ENCODE assay signal across 13 cellular contexts in genomic region chr12:11838403-11838802, GRCh38.
DNase-seq lines count a peak whose midpoint lies in the region; FAIRE-seq and TF ChIP-seq lines count a peak whose summit lies in the region.
"Had no signal": no experiment of that assay in that cellular context is flagged by ENCODE, and none has a peak within 500 bp of the region (broad histone marks: within the 10 kb centered on the region; RNA-seq: fewer than 3 reads in every experiment).

No MANE protein-coding gene starts in this region.

- peaks cover 14% of the 10 kb centered on the region for H4K20me1 ChIP-seq in smooth muscle cell (ENCODE audit: low read depth)

- no peak for DNase-seq in Calu3
- DNase-seq in ascending aorta (ENCODE audit: low spot score in 2 of 2) = peak in 1 of 2 donors; percentile 69
- no peak for DNase-seq in kidney
- no peak for DNase-seq in smooth muscle cell (lab: John Stamatoyannopoulos, UW; ENCODE audit: unreplicated experiment)
- DNase-seq in type B pancreatic cell (ENCODE audit: extremely low spot score, unreplicated experiment) = no peak
- no peak for DNase-seq in GM19239 (ENCODE audit: insufficient read length, low spot score)
- no peak for DNase-seq in activated naive CD4-positive, alpha-beta T cell (lab: John Stamatoyannopoulos, UW)
- DNase-seq in activated naive CD4-positive, alpha-beta T cell treated with Interleukin-2 at 50 U/mL for 16 hours = no peak
- DNase-seq: activated CD4-positive, alpha-beta T cell treated with anti-CD3 and anti-CD28 coated beads, Interleukin-2, amount 50 U/mL, for 48 hours; CD4-positive, CD25-positive, alpha-beta regulatory T cell; GF-D8; NCI-H2081 had no signal

- H3K9me3 Mint-ChIP-seq in Calu3 (ENCODE audit: low read depth, unreplicated experiment) (peaks cover 2% of the 10 kb centered on the region), type B pancreatic cell (peaks cover 5% of the 10 kb centered on the region)
- H3K9me3 Mint-ChIP-seq: CD4-positive, CD25-positive, alpha-beta regulatory T cell; endodermal cell had no signal

- peaks cover 11 to 26% of the 10 kb centered on the region in 2 donors for H3K36me3 ChIP-seq in ascending aorta
- peaks cover 0 to 2% of the 10 kb centered on the region in 2 donors for H3K36me3 ChIP-seq in kidney (ENCODE audit: control insufficient read depth in 1 of 2, insufficient read depth in 2 of 2, low read length in 2 of 2)
- H3K36me3 ChIP-seq in smooth muscle cell (ENCODE audit: low read depth) = no peaks in the 10 kb centered on the region

- no peak overlapping the region for H3K4me3 ChIP-seq in ascending aorta
- no peak overlapping the region for H3K4me3 ChIP-seq in kidney (ENCODE audit: low read length in 2 of 2)
- H3K4me3 ChIP-seq in smooth muscle cell = no peak overlapping the region

- H3K9ac ChIP-seq in kidney (ENCODE audit: low read length in 2 of 2) (no peak overlapping the region), smooth muscle cell (ENCODE audit: low read depth) (no peak overlapping the region)

- H3F3A ChIP-seq in smooth muscle cell (ENCODE audit: low read depth) = peaks cover 6% of the 10 kb centered on the region

- H3K79me2 ChIP-seq in smooth muscle cell (ENCODE audit: low read depth) = peaks cover 38% of the 10 kb centered on the region

- H3K4me3 Mint-ChIP-seq in Calu3 (ENCODE audit: low read depth, unreplicated experiment) (peak overlapping the region; percentile 41), type B pancreatic cell (no peak overlapping the region)
- H3K4me3 Mint-ChIP-seq: CD4-positive, CD25-positive, alpha-beta regulatory T cell; endodermal cell had no signal

- H3K4me2 ChIP-seq in smooth muscle cell = no peak overlapping the region

- H3K27me3 ChIP-seq in ascending aorta (no peaks in the 10 kb centered on the region), smooth muscle cell (ENCODE audit: low read depth) (no peaks in the 10 kb centered on the region)

- WGBS in smooth muscle cell (ENCODE audit: low lambda C conversion rate) = 100% methylated on average over 2 of the region's 2 CpGs

- FAIRE-seq in kidney (lab: Jason Lieb, UNC) (no peak), GM19239 (lab: Jason Lieb, UNC) (no peak)

- H3K27ac ChIP-seq in ascending aorta = peak overlapping the region; percentile 84 to 90
- peak overlapping the region; percentile 54 to 78 for H3K27ac ChIP-seq in kidney (ENCODE audit: low read depth in 2 of 2, low read length in 2 of 2)
- peak overlapping the region; percentile 25 for H3K27ac ChIP-seq in smooth muscle cell (ENCODE audit: low read depth)

- intact Hi-C loops in Calu3 (cut with micrococcal nuclease; ENCODE audit: unreplicated experiment) (loop anchor here (2.0 to 10.0 kb wide), 3 partner anchors 44 to 196 kb away; no protein-coding TSS in a partner anchor), ascending aorta (cut with DNase I) (loop anchor here (5.0 to 10.0 kb wide), 2 partner anchors 186 to 196 kb away; no protein-coding TSS in a partner anchor), kidney (cut with DNase I) (no loop called here)

- TF ChIP-seq CTCF in Calu3 (IDR thresholded peaks at IDR 0.05; ENCODE audit: unreplicated experiment) (no peak), ascending aorta (IDR thresholded peaks at IDR 0.05) (no peak), kidney (IDR thresholded peaks at IDR 0.05; ENCODE audit: borderline replicate concordance, extremely low read depth, insufficient read depth) (no peak), smooth muscle cell (IDR thresholded peaks at IDR 0.05; ENCODE audit: borderline replicate concordance, insufficient read depth, poor library complexity, severe bottlenecking) (no peak), type B pancreatic cell (conservative IDR thresholded peaks at IDR 0.05) (no peak)

- no peaks in the 10 kb centered on the region for H3K27me3 Mint-ChIP-seq in Calu3 (ENCODE audit: unreplicated experiment)
- no peaks in the 10 kb centered on the region for H3K27me3 Mint-ChIP-seq in type B pancreatic cell
- H3K27me3 Mint-ChIP-seq: CD4-positive, CD25-positive, alpha-beta regulatory T cell had no signal

- H2AFZ ChIP-seq in smooth muscle cell (ENCODE audit: low read depth) = no peak overlapping the region

- H3K27ac Mint-ChIP-seq in Calu3 (ENCODE audit: unreplicated experiment) (peak overlapping the region; percentile 94), type B pancreatic cell (no peak overlapping the region)
- H3K27ac Mint-ChIP-seq: endodermal cell had no signal

- peaks cover 38% of the 10 kb centered on the region for H3K36me3 Mint-ChIP-seq in Calu3 (ENCODE audit: insufficient read depth, unreplicated experiment)
- H3K36me3 Mint-ChIP-seq in type B pancreatic cell = peaks cover 46% of the 10 kb centered on the region

- CTCF ChIA-PET in Calu3 (lab: Charles Lee) = interaction anchor here (0.8 kb wide), 1 partner anchor 92 kb away, joined by 3 read pairs; no protein-coding TSS in a partner anchor

- H3K9me3 ChIP-seq in ascending aorta (no peaks in the 10 kb centered on the region), kidney (ENCODE audit: control insufficient read depth in 1 of 2, low read length in 2 of 2) (no peaks in the 10 kb centered on the region), smooth muscle cell (replicated peaks; ENCODE audit: low read depth) (no peaks in the 10 kb centered on the region)

- H3K4me1 Mint-ChIP-seq in Calu3 (ENCODE audit: low read depth, unreplicated experiment) = peaks cover 82% of the 10 kb centered on the region
- no peaks in the 10 kb centered on the region for H3K4me1 Mint-ChIP-seq in type B pancreatic cell (ENCODE audit: unreplicated experiment)

- H3K4me1 ChIP-seq in ascending aorta (peaks cover 10 to 62% of the 10 kb centered on the region in 2 donors), kidney (ENCODE audit: control insufficient read depth in 1 of 2, insufficient read depth in 1 of 2, low read depth in 1 of 2, low read length in 2 of 2) (peaks cover 8 to 15% of the 10 kb centered on the region in 2 donors), smooth muscle cell (ENCODE audit: low read depth) (no peaks in the 10 kb centered on the region)

- no TSS peak for BruUV-seq in Calu3 (replicated peaks; lab: Mats Ljungman, UMichigan)

Comparison
In these comparisons a context has a peak if more than half of its experiments do, and no peak if none do; other contexts are left out.
1. H3K27ac ChIP-seq: peak in every context shown above with its lines; median percentile 87 in ascending aorta; 66 in kidney; 25 in smooth muscle cell.